In genomic region chr10:104824378-104825006, GRCh38 we compare ENCODE assay signal across 9 cellular contexts.
DNase-seq lines count a peak whose midpoint lies in the region; ATAC-seq and TF ChIP-seq lines count a peak whose summit lies in the region.
"Had no signal": no experiment of that assay in that cellular context is flagged by ENCODE, and none has a peak within 500 bp of the region (broad histone marks: within the 10 kb centered on the region; RNA-seq: fewer than 3 reads in every experiment).

No MANE protein-coding gene starts in this region.

- H3K9me3 ChIP-seq in NT2/D1 (ENCODE audit: insufficient read depth, low read length) (no peaks in the 10 kb centered on the region), gastrocnemius medialis (no peaks in the 10 kb centered on the region)

- no peak overlapping the region for H3K27ac Mint-ChIP-seq in activated CD4-positive, alpha-beta T cell treated with anti-CD3 and anti-CD28 coated beads for 36 hours
- no peak overlapping the region for H3K27ac Mint-ChIP-seq in endothelial cell (ENCODE audit: unreplicated experiment)
- no peak overlapping the region for H3K27ac Mint-ChIP-seq in osteocyte (ENCODE audit: unreplicated experiment)
- H3K27ac Mint-ChIP-seq: memory B cell had no signal

- peak; percentile 50 for DNase-seq in activated CD4-positive, alpha-beta T cell treated with anti-CD3 and anti-CD28 coated beads for 36 hours
- DNase-seq in activated CD4-positive, alpha-beta T cell treated with anti-CD3 and anti-CD28 coated beads for 1 hour: no peak
- DNase-seq in NT2/D1 (ENCODE audit: low read depth, low spot score): peak; percentile 28
- peak; percentile 75 for DNase-seq in endothelial cell (ENCODE audit: low spot score)
- peak; percentile 6 for DNase-seq in stimulated activated CD4-positive, alpha-beta T cell treated with anti-CD3 and anti-CD28 coated beads, Interleukin-4, amount 100 ng/mL, for 1 hour
- DNase-seq in osteocyte (ENCODE audit: extremely low spot score, unreplicated experiment): no peak
- DNase-seq in gastrocnemius medialis: no peak

- H3K27ac ChIP-seq in gastrocnemius medialis: no peak overlapping the region

- no peak overlapping the region for H3K4me3 Mint-ChIP-seq in activated CD4-positive, alpha-beta T cell treated with anti-CD3 and anti-CD28 coated beads for 36 hours
- H3K4me3 Mint-ChIP-seq in endothelial cell (ENCODE audit: unreplicated experiment): no peak overlapping the region
- no peak overlapping the region for H3K4me3 Mint-ChIP-seq in osteocyte (ENCODE audit: unreplicated experiment)
- H3K4me3 Mint-ChIP-seq: memory B cell had no signal

- POLR2A ChIA-PET in activated CD4-positive, alpha-beta T cell treated with anti-CD3 and anti-CD28 coated beads for 36 hours (lab: Charles Lee): no interaction called here

- no peak overlapping the region for H3K4me3 ChIP-seq in NT2/D1 (ENCODE audit: insufficient read length, low read depth)
- H3K4me3 ChIP-seq in gastrocnemius medialis: no peak overlapping the region

- H3K9ac ChIP-seq in NT2/D1 (ENCODE audit: insufficient read length, low read depth): no peak overlapping the region

- TF ChIP-seq CTCF in endothelial cell (IDR thresholded peaks at IDR 0.05; ENCODE audit: unreplicated experiment) (no peak), osteocyte (IDR thresholded peaks at IDR 0.05) (no peak), gastrocnemius medialis (IDR thresholded peaks at IDR 0.05 in 4 of 5, conservative IDR thresholded peaks at IDR 0.05 in 1 of 5) (no peak)

- no peak for ATAC-seq in activated CD4-positive, alpha-beta T cell treated with anti-CD3 and anti-CD28 coated beads for 36 hours
- ATAC-seq in gastrocnemius medialis: no peak
- ATAC-seq in GM19395 (IDR thresholded peaks at IDR 0.05; ENCODE audit: unreplicated experiment): no peak

- H3K27me3 Mint-ChIP-seq in activated CD4-positive, alpha-beta T cell treated with anti-CD3 and anti-CD28 coated beads for 36 hours: peaks cover 8% of the 10 kb centered on the region
- H3K27me3 Mint-ChIP-seq in endothelial cell (ENCODE audit: unreplicated experiment) (no peaks in the 10 kb centered on the region), osteocyte (ENCODE audit: unreplicated experiment) (no peaks in the 10 kb centered on the region)

- CTCF ChIA-PET in activated CD4-positive, alpha-beta T cell treated with anti-CD3 and anti-CD28 coated beads for 36 hours (lab: Charles Lee): no interaction called here

- H3K27me3 ChIP-seq in NT2/D1 (ENCODE audit: insufficient read depth, insufficient read length) (no peaks in the 10 kb centered on the region), gastrocnemius medialis (no peaks in the 10 kb centered on the region)

- H3K4me1 Mint-ChIP-seq in activated CD4-positive, alpha-beta T cell treated with anti-CD3 and anti-CD28 coated beads for 36 hours: peaks cover 4% of the 10 kb centered on the region
- no peaks in the 10 kb centered on the region for H3K4me1 Mint-ChIP-seq in endothelial cell (ENCODE audit: unreplicated experiment)
- H3K4me1 Mint-ChIP-seq in osteocyte (ENCODE audit: unreplicated experiment): no peaks in the 10 kb centered on the region
- H3K4me1 Mint-ChIP-seq: memory B cell had no signal

- in situ Hi-C loops in gastrocnemius medialis (cut with MboI; ENCODE audit: low sequenced_read_pairs in 4 of 4): no loop called here

- TF ChIP-seq POLR2A in gastrocnemius medialis (IDR thresholded peaks at IDR 0.05): no peak

- no peaks in the 10 kb centered on the region for H3K36me3 Mint-ChIP-seq in activated CD4-positive, alpha-beta T cell treated with anti-CD3 and anti-CD28 coated beads for 36 hours (ENCODE audit: low read depth)
- H3K36me3 Mint-ChIP-seq in endothelial cell (ENCODE audit: low read depth, unreplicated experiment) (no peaks in the 10 kb centered on the region), osteocyte (ENCODE audit: unreplicated experiment) (no peaks in the 10 kb centered on the region)
- H3K36me3 Mint-ChIP-seq: memory B cell had no signal

- intact Hi-C loops in activated CD4-positive, alpha-beta T cell treated with anti-CD3 and anti-CD28 coated beads for 36 hours (cut with DNase I, micrococcal nuclease): no loop called here
- intact Hi-C loops in gastrocnemius medialis (cut with DNase I; ENCODE audit: low total_unique reads): no loop called here

- no peaks in the 10 kb centered on the region for H3K4me1 ChIP-seq in NT2/D1 (ENCODE audit: insufficient read depth, insufficient read length)
- no peaks in the 10 kb centered on the region for H3K4me1 ChIP-seq in gastrocnemius medialis

- no peaks in the 10 kb centered on the region for H3K36me3 ChIP-seq in NT2/D1 (ENCODE audit: insufficient read depth, insufficient read length, low read length)
- no peaks in the 10 kb centered on the region for H3K36me3 ChIP-seq in gastrocnemius medialis

- H3K9me3 Mint-ChIP-seq in activated CD4-positive, alpha-beta T cell treated with anti-CD3 and anti-CD28 coated beads for 36 hours (ENCODE audit: low read depth): peaks cover 5% of the 10 kb centered on the region
- no peaks in the 10 kb centered on the region for H3K9me3 Mint-ChIP-seq in endothelial cell (ENCODE audit: unreplicated experiment)
- peaks cover 66% of the 10 kb centered on the region for H3K9me3 Mint-ChIP-seq in osteocyte (ENCODE audit: unreplicated experiment)

Comparison
In these comparisons a context has a peak if more than half of its experiments do, and no peak if none do; other contexts are left out.
1. DNase-seq: peak in activated CD4-positive, alpha-beta T cell treated with anti-CD3 and anti-CD28 coated beads for 36 hours (single experiment), NT2/D1 (single experiment), endothelial cell (single experiment) and stimulated activated CD4-positive, alpha-beta T cell treated with anti-CD3 and anti-CD28 coated beads, Interleukin-4, amount 100 ng/mL, for 1 hour (single experiment); none in activated CD4-positive, alpha-beta T cell treated with anti-CD3 and anti-CD28 coated beads for 1 hour (single experiment), osteocyte (single experiment) and gastrocnemius medialis (0 of 2).